Comparison of ENCODE assay signal across 8 cellular contexts in the genomic region with DNA sequence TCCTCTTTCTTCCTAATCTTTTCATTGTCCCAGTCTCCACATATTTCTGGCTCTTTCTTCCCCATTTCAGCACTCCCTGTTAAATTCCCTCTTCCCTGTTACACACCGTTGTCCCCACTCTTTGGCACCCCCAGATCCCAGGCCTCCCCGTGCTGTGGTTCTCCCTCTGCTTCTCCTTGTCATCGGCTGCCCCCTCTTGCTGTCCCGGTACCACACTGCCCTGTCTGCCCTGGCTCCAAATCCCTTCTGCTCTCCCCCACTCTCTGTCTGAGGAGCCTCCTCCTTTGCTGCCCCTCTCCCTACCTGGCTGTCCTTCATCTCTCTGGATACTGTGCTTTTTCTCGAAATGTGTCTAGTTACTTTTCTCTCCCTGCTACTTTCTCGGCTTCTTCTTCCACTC. TPM values are rescaled to one million over a fixed set of nuclear protein-coding genes. Genes with fewer than 3 reads are reported as not detected.
DNase-seq lines count a peak whose midpoint lies in the region; ATAC-seq and TF ChIP-seq lines count a peak whose summit lies in the region.

No MANE protein-coding gene starts in this region.

- H3K4me1 Mint-ChIP-seq in CD8-positive, alpha-beta T cell (ENCODE audit: low read depth) = peaks cover 21% of the 10 kb centered on the region

- no peaks in the 10 kb centered on the region for H3K27me3 ChIP-seq in CD8-positive, alpha-beta T cell (ENCODE audit: insufficient read depth, low read length)
- H3K27me3 ChIP-seq in SU-DHL-6 (ENCODE audit: low read length) (no peaks in the 10 kb centered on the region), trophoblast cell (ENCODE audit: insufficient read depth, low read length) (no peaks in the 10 kb centered on the region)

- no peak overlapping the region for H2AK5ac ChIP-seq in trophoblast cell (ENCODE audit: low read length)

- H3K9me2 ChIP-seq in SU-DHL-6 (replicated peaks; ENCODE audit: insufficient read depth, low read length) = no peaks in the 10 kb centered on the region

- H3K23ac ChIP-seq in trophoblast cell (ENCODE audit: low read length) = no peak overlapping the region

- no CpG with 5 or more reads among the region's 6 CpGs for WGBS in trophoblast cell (ENCODE audit: extremely low coverage, insufficient coverage, insufficient read length)

- no peak for DNase-seq in CD8-positive, alpha-beta T cell
- DNase-seq in head of caudate nucleus (peak in 29 of 42 donors; percentile 10 to 74 (median 44)), trophoblast cell (no peak), NCI-H2107 treated with DMSO at 0.1 percent for 48 hours (lab: John Stamatoyannopoulos, UW; ENCODE audit: unreplicated experiment) (no peak), inferior parietal cortex (ENCODE audit: extremely low spot score) (no peak), GM13976 (ENCODE audit: low spot score) (no peak)

- H3K79me2 ChIP-seq in SU-DHL-6 (ENCODE audit: insufficient read depth, low read length) (peaks cover 10% of the 10 kb centered on the region; the same call in 1 of the 2 replicates), trophoblast cell (ENCODE audit: control insufficient read depth, insufficient read depth, low read length, poor library complexity) (no peaks in the 10 kb centered on the region)

- H3K4me2 ChIP-seq in SU-DHL-6 (ENCODE audit: low read depth, low read length, poor library complexity, severe bottlenecking) = peak overlapping the region; percentile 64
- H3K4me2 ChIP-seq in trophoblast cell (ENCODE audit: low read length) = peak overlapping the region; percentile 67

- POLR2A ChIA-PET in CD8-positive, alpha-beta T cell (lab: Charles Lee) = no interaction called here

- no peak for TF ChIP-seq CTCF in CD8-positive, alpha-beta T cell (IDR thresholded peaks at IDR 0.05)
- TF ChIP-seq CTCF in SU-DHL-6 (IDR thresholded peaks at IDR 0.05; ENCODE audit: insufficient read depth, low read length, poor library complexity, severe bottlenecking) (no peak), GM13976 (IDR thresholded peaks at IDR 0.05; ENCODE audit: borderline replicate concordance, control extremely low read depth, extremely low read depth, insufficient read depth, missing control alignments) (no peak)

- peaks cover 19% of the 10 kb centered on the region for H3K9me3 ChIP-seq in CD8-positive, alpha-beta T cell (ENCODE audit: low read length)
- H3K9me3 ChIP-seq in SU-DHL-6 (ENCODE audit: insufficient read depth, low read length) (no peaks in the 10 kb centered on the region), trophoblast cell (ENCODE audit: insufficient read depth, low read depth, low read length) (no peaks in the 10 kb centered on the region)

- H4K20me1 ChIP-seq in SU-DHL-6 (ENCODE audit: low read depth, low read length) = no peaks in the 10 kb centered on the region

- peaks cover 24% of the 10 kb centered on the region for H3K36me3 Mint-ChIP-seq in CD8-positive, alpha-beta T cell

- intact Hi-C loops in CD8-positive, alpha-beta T cell (cut with DNase I, micrococcal nuclease) = loop anchor here in 1 of 2 experiments (2.0 kb wide), 1 partner anchor 29 kb away; a partner anchor contains a TSS
- intact Hi-C loops in head of caudate nucleus (cut with DNase I) = loop anchor here (10.0 kb wide), 1 partner anchor 57 kb away; no protein-coding TSS in a partner anchor

- no peak overlapping the region for H4K91ac ChIP-seq in trophoblast cell (ENCODE audit: low read depth, low read length)

- peaks cover 7% of the 10 kb centered on the region for H3K27me3 Mint-ChIP-seq in CD8-positive, alpha-beta T cell (ENCODE audit: low read depth)

- no peaks in the 10 kb centered on the region for H3K4me1 ChIP-seq in CD8-positive, alpha-beta T cell (ENCODE audit: insufficient read depth, low read length)
- H3K4me1 ChIP-seq in trophoblast cell (ENCODE audit: control insufficient read depth in 1 of 2, insufficient read depth in 2 of 2, low read length in 2 of 2) = peaks cover 2 to 7% of the 10 kb centered on the region in 2 experiments

- H4K8ac ChIP-seq in trophoblast cell (ENCODE audit: low read depth, low read length) = no peak overlapping the region

- ATAC-seq in CD8-positive, alpha-beta T cell = no peak
- no peak for ATAC-seq in GM21367 (IDR thresholded peaks at IDR 0.05; ENCODE audit: unreplicated experiment)

- H3K4me3 Mint-ChIP-seq in CD8-positive, alpha-beta T cell = peak overlapping the region; percentile 88

- H3K36me3 ChIP-seq in CD8-positive, alpha-beta T cell (ENCODE audit: insufficient read depth, low read length) = no peaks in the 10 kb centered on the region
- H3K36me3 ChIP-seq in SU-DHL-6 (ENCODE audit: low read length) (no peaks in the 10 kb centered on the region), trophoblast cell (ENCODE audit: control insufficient read depth in 1 of 2, insufficient read depth in 2 of 2, low read length in 2 of 2) (no peaks in the 10 kb centered on the region)

- H3K9me3 Mint-ChIP-seq in CD8-positive, alpha-beta T cell = peaks cover 25% of the 10 kb centered on the region

- H3K4ac ChIP-seq in trophoblast cell (ENCODE audit: low read depth, low read length) = no peak overlapping the region

- no peak overlapping the region for H2BK120ac ChIP-seq in trophoblast cell (ENCODE audit: insufficient read depth, low read length, poor library complexity)

- H2BK5ac ChIP-seq in trophoblast cell (ENCODE audit: low read depth, low read length, poor library complexity) = no peak overlapping the region

- H3K14ac ChIP-seq in trophoblast cell (ENCODE audit: low read length) = no peak overlapping the region

- H3K79me1 ChIP-seq in trophoblast cell (ENCODE audit: low read length) = peaks cover 2% of the 10 kb centered on the region

- peak overlapping the region; percentile 78 for H3K27ac Mint-ChIP-seq in CD8-positive, alpha-beta T cell

- peak overlapping the region; percentile 44 for H3K4me3 ChIP-seq in CD8-positive, alpha-beta T cell (ENCODE audit: low read depth, low read length)
- peak overlapping the region; percentile 66 for H3K4me3 ChIP-seq in SU-DHL-6 (ENCODE audit: insufficient read depth, low read length, poor library complexity, severe bottlenecking)
- no peak overlapping the region for H3K4me3 ChIP-seq in trophoblast cell (ENCODE audit: low read depth, low read length)

- H3K9ac ChIP-seq in SU-DHL-6 (ENCODE audit: low read length) (peak overlapping the region; percentile 72), trophoblast cell (ENCODE audit: low read length) (no peak overlapping the region)

- H2BK12ac ChIP-seq in trophoblast cell (ENCODE audit: low read length) = no peak overlapping the region

- peak overlapping the region; percentile 47 for H3K18ac ChIP-seq in trophoblast cell (ENCODE audit: low read length)

- no peak overlapping the region for H4K12ac ChIP-seq in trophoblast cell (ENCODE audit: low read depth, low read length)

- no peak overlapping the region for H3K27ac ChIP-seq in CD8-positive, alpha-beta T cell (ENCODE audit: low read depth, low read length)
- H3K27ac ChIP-seq in SU-DHL-6 (ENCODE audit: low read depth, low read length) (no peak overlapping the region), trophoblast cell (ENCODE audit: low read depth, low read length) (no peak overlapping the region)

- peaks cover 8% of the 10 kb centered on the region for H3F3A ChIP-seq in SU-DHL-6 (ENCODE audit: insufficient read depth)

- no peak overlapping the region for H2AFZ ChIP-seq in SU-DHL-6 (ENCODE audit: low read depth, low read length, severe bottlenecking)
- no peak overlapping the region for H2AFZ ChIP-seq in trophoblast cell (ENCODE audit: insufficient read depth, low read length, poor library complexity)

- in situ Hi-C loops in GM13976 (cut with MboI; ENCODE audit: low sequenced_read_pairs, unreplicated experiment) = no loop called here

- CTCF ChIA-PET in CD8-positive, alpha-beta T cell (lab: Charles Lee) = no interaction called here

RNA-seq across cellular contexts. Expression of a gene that starts 1.0 kb away (rescaled TPM):
- 1 to 10 TPM; 1.1 to 1.2 TPM for total RNA-seq in CD8-positive, alpha-beta T cell
- polyA plus RNA-seq in trophoblast cell (2013) = 14.2 and 16.3 TPM in 2 replicates

RNA-seq across cellular contexts. Expression of a gene that starts 27.1 kb away (rescaled TPM):
- 1 to 10 TPM; 3.0 to 3.3 TPM for total RNA-seq in CD8-positive, alpha-beta T cell
- polyA plus RNA-seq in trophoblast cell (2013) = 6.7 and 7.0 TPM in 2 replicates

RNA-seq across cellular contexts. Expression of a gene that starts 28.5 kb away (rescaled TPM):
- total RNA-seq in CD8-positive, alpha-beta T cell = 10 to 100 TPM; 50.8 to 53.3 TPM
- 26.8 and 27.6 TPM in 2 replicates for polyA plus RNA-seq in trophoblast cell (2013)

Comparison
In these comparisons a context has a peak if more than half of its experiments do, and no peak if none do; other contexts are left out.
1. DNase-seq: peak in head of caudate nucleus (29 of 42); none in CD8-positive, alpha-beta T cell (0 of 7), trophoblast cell (0 of 2), NCI-H2107 treated with DMSO at 0.1 percent for 48 hours (single experiment), inferior parietal cortex (single experiment) and GM13976 (single experiment).